In the genomic region with DNA sequence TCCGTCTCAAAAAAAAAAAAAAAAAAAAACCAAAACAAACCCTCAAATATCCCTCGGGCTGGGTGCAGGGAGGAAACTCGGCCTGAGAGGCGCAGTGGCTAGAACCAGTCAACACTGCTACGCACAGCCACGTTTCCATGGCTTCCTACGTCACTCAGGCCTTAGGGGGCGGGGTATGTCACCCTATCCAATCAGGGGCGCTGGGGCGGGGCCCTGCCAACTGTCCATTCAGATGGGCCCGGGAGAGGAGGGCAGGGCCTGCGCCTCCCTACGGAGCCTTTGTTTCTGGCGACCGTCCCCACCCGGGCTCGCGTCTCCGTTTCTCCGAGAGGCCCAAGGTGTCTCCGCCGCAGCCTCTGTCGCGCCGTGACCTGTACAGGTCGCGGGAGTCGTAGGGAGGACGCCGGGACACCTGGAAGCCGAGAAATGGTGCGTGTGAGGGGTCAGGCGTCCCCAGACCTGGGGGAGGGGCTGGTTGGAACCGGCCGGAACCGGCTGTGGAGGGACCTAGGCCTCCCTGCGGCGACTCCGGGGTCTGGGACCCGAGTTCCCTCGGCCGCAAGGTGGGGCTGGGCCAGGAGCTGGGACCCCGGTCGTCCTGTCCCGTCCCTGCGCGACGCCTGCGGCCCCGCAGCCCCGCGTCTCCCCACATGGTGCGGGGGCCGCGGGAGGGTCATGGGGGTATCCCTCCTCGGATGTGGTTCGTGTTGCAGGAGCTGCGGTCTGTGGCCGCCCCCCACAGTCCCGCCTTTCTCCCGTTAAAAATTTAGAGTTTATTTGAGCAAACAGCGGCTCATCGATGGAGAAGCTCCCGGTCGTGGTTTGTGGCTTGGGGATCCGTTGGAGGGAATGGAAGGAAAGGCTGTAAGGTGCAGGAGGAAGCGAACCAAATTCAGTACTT, we compare ENCODE assay signal across 1 cellular context.
TF ChIP-seq lines count a peak whose summit lies in the region.

TSS of gene ZNF627 (plus strand) at position 282 of the 901 bp plus-strand sequence. CDS start at position 427, 145 bp downstream.

TF ChIP-seq in HepG2, 621 proteins besides CTCF, POLR2A, EP300 and RAD21 (continued from another document and continues in another):
- TF ChIP-seq ZNF678 (CRISPR knock-in tag; IDR thresholded peaks at IDR 0.05): no peak
- 0 out of 2 replicates have a peak, but pooled peaks have one; percentile 38 for TF ChIP-seq ZNF33B (CRISPR knock-in tag; IDR thresholded peaks at IDR 0.05)
- TF ChIP-seq, protein P1, sequence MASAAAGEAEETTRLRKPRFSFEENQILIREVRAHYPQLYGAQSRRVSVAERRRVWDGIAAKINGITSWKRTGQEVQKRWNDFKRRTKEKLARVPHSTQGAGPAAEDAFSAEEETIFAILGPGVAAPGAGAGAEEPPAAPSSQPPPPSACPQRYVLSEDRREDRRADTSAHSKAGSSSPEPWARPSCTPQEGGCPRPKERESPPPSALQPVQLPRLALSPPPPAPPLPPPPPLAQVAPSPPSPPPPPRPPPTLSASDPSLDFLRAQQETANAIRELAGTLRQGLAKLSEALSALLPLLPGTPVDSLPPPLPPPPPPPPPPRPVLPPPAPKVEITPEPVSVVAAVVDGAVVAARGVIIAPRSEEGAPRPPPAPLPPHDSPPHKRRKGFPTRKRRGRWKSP (CRISPR knock-in tag; IDR thresholded peaks at IDR 0.05): no peak; the same call in 1 of the 2 replicates
- peak; percentile 46; the same call in 1 of the 2 replicates for TF ChIP-seq SSRP1 (CRISPR knock-in tag; IDR thresholded peaks at IDR 0.05)
- peak; percentile 75; the same call in 1 of the 2 replicates for TF ChIP-seq BRD4 (CRISPR knock-in tag; IDR thresholded peaks at IDR 0.05)
- TF ChIP-seq ZNF225 (CRISPR knock-in tag; IDR thresholded peaks at IDR 0.05): peak; percentile 74
- peak; percentile 87; the same call in 1 of the 2 replicates for TF ChIP-seq ZNF766 (CRISPR knock-in tag; IDR thresholded peaks at IDR 0.05; ENCODE audit: borderline replicate concordance)
- TF ChIP-seq ASH2L (IDR thresholded peaks at IDR 0.05; ENCODE audit: insufficient read length, low read depth, low read length): peak; percentile 38
- TF ChIP-seq ZNF768 (CRISPR knock-in tag; IDR thresholded peaks at IDR 0.05): peak; percentile 56; the same call in 1 of the 2 replicates
- TF ChIP-seq ARNTL (CRISPR knock-in tag; IDR thresholded peaks at IDR 0.05): peak; percentile 53; the same call in 1 of the 2 replicates
- no peak for TF ChIP-seq JDP2 (CRISPR knock-in tag; IDR thresholded peaks at IDR 0.05; ENCODE audit: borderline replicate concordance)
- no peak for TF ChIP-seq GABPA (IDR thresholded peaks at IDR 0.05; ENCODE audit: low read depth, low read length)
- peak; percentile 27; the same call in 1 of the 2 replicates for TF ChIP-seq GABPA (CRISPR knock-in tag; IDR thresholded peaks at IDR 0.05; ENCODE audit: low read depth)
- no peak for TF ChIP-seq ATF4 (CRISPR knock-in tag; IDR thresholded peaks at IDR 0.05)
- TF ChIP-seq, protein P2, sequence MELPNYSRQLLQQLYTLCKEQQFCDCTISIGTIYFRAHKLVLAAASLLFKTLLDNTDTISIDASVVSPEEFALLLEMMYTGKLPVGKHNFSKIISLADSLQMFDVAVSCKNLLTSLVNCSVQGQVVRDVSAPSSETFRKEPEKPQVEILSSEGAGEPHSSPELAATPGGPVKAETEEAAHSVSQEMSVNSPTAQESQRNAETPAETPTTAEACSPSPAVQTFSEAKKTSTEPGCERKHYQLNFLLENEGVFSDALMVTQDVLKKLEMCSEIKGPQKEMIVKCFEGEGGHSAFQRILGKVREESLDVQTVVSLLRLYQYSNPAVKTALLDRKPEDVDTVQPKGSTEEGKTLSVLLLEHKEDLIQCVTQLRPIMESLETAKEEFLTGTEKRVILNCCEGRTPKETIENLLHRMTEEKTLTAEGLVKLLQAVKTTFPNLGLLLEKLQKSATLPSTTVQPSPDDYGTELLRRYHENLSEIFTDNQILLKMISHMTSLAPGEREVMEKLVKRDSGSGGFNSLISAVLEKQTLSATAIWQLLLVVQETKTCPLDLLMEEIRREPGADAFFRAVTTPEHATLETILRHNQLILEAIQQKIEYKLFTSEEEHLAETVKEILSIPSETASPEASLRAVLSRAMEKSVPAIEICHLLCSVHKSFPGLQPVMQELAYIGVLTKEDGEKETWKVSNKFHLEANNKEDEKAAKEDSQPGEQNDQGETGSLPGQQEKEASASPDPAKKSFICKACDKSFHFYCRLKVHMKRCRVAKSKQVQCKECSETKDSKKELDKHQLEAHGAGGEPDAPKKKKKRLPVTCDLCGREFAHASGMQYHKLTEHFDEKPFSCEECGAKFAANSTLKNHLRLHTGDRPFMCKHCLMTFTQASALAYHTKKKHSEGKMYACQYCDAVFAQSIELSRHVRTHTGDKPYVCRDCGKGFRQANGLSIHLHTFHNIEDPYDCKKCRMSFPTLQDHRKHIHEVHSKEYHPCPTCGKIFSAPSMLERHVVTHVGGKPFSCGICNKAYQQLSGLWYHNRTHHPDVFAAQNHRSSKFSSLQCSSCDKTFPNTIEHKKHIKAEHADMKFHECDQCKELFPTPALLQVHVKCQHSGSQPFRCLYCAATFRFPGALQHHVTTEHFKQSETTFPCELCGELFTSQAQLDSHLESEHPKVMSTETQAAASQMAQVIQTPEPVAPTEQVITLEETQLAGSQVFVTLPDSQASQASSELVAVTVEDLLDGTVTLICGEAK (IDR thresholded peaks at IDR 0.05): no peak
- TF ChIP-seq, protein P2 (CRISPR knock-in tag; IDR thresholded peaks at IDR 0.05): no peak; the same call in 1 of the 2 replicates
- TF ChIP-seq, protein P3, sequence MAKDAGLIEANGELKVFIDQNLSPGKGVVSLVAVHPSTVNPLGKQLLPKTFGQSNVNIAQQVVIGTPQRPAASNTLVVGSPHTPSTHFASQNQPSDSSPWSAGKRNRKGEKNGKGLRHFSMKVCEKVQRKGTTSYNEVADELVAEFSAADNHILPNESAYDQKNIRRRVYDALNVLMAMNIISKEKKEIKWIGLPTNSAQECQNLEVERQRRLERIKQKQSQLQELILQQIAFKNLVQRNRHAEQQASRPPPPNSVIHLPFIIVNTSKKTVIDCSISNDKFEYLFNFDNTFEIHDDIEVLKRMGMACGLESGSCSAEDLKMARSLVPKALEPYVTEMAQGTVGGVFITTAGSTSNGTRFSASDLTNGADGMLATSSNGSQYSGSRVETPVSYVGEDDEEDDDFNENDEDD (CRISPR knock-in tag; IDR thresholded peaks at IDR 0.05; ENCODE audit: borderline replicate concordance): no peak
- TF ChIP-seq ZEB1 (IDR thresholded peaks at IDR 0.05; ENCODE audit: insufficient replicate concordance, low read depth): no peak
- peak; percentile 40; the same call in 1 of the 2 replicates for TF ChIP-seq ZNF143 (CRISPR knock-in tag; IDR thresholded peaks at IDR 0.05)
- no peak for TF ChIP-seq HNRNPH1 (optimal IDR thresholded peaks at IDR 0.05; ENCODE audit: low read depth, low read length)
- no peak for TF ChIP-seq CBFB (CRISPR knock-in tag; IDR thresholded peaks at IDR 0.05)
- no peak for TF ChIP-seq ZNF569 (CRISPR knock-in tag; IDR thresholded peaks at IDR 0.05; ENCODE audit: borderline replicate concordance)
- TF ChIP-seq, protein P4, sequence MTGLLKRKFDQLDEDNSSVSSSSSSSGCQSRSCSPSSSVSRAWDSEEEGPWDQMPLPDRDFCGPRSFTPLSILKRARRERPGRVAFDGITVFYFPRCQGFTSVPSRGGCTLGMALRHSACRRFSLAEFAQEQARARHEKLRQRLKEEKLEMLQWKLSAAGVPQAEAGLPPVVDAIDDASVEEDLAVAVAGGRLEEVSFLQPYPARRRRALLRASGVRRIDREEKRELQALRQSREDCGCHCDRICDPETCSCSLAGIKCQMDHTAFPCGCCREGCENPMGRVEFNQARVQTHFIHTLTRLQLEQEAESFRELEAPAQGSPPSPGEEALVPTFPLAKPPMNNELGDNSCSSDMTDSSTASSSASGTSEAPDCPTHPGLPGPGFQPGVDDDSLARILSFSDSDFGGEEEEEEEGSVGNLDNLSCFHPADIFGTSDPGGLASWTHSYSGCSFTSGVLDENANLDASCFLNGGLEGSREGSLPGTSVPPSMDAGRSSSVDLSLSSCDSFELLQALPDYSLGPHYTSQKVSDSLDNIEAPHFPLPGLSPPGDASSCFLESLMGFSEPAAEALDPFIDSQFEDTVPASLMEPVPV (CRISPR knock-in tag; IDR thresholded peaks at IDR 0.05): peak; percentile 46; the same call in 1 of the 2 replicates
- TF ChIP-seq HOXA3 (CRISPR knock-in tag; IDR thresholded peaks at IDR 0.05): peak; percentile 64; the same call in 1 of the 2 replicates
- TF ChIP-seq NKX3-1 (CRISPR knock-in tag; IDR thresholded peaks at IDR 0.05): no peak
- TF ChIP-seq ZBTB7A (CRISPR knock-in tag; IDR thresholded peaks at IDR 0.05): peak; percentile 57; the same call in 1 of the 2 replicates
- TF ChIP-seq, protein P5, sequence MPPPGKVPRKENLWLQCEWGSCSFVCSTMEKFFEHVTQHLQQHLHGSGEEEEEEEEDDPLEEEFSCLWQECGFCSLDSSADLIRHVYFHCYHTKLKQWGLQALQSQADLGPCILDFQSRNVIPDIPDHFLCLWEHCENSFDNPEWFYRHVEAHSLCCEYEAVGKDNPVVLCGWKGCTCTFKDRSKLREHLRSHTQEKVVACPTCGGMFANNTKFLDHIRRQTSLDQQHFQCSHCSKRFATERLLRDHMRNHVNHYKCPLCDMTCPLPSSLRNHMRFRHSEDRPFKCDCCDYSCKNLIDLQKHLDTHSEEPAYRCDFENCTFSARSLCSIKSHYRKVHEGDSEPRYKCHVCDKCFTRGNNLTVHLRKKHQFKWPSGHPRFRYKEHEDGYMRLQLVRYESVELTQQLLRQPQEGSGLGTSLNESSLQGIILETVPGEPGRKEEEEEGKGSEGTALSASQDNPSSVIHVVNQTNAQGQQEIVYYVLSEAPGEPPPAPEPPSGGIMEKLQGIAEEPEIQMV (CRISPR knock-in tag; IDR thresholded peaks at IDR 0.05; ENCODE audit: low read depth): no peak; the same call in 1 of the 2 replicates
- peak; percentile 65 for TF ChIP-seq HNRNPLL (IDR thresholded peaks at IDR 0.05; ENCODE audit: low read depth, low read length, poor library complexity, severe bottlenecking)
- TF ChIP-seq ZNF350 (CRISPR knock-in tag; IDR thresholded peaks at IDR 0.05; ENCODE audit: borderline replicate concordance, low read depth): peak; percentile 92
- no peak for TF ChIP-seq NFE2L2 (IDR thresholded peaks at IDR 0.05; ENCODE audit: low read length)
